ENCODE assay signal across 35 cellular contexts in the genomic region with DNA sequence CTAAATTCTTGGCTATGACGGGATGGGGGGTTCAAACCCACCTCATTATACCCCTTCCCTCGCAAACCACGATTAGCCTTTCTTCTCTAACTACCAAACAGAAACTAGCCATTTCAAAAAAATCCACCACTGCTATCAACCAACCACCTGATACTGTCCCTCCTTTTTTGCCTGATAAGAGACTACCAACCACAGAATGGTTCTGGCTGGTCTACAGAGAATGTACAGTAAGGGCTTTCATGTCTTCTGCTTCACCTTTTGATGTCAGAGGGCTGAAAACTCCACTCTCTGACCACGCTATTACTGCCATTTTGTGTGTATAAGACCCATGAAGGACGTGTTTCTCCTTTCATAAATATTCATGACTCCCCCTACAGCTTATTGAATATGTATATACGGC.
"Had no signal": no experiment of that assay in that cellular context is flagged by ENCODE, and none has a peak within 500 bp of the region (broad histone marks: within the 10 kb centered on the region; RNA-seq: fewer than 3 reads in every experiment).

No MANE protein-coding gene starts in this region.

- H3K36me3 ChIP-seq: ascending aorta, cardiac muscle cell, colonic mucosa had no signal

- H3K9me3 ChIP-seq: ascending aorta, colonic mucosa had no signal

- H3K27ac ChIP-seq: ascending aorta, cardiac muscle cell, colonic mucosa, VCaP had no signal

- H3K9me3 Mint-ChIP-seq: activated B cell treated with CpG ODN at 0.5 μM for 24 hours; activated CD4-positive, alpha-beta memory T cell treated with anti-CD3 and anti-CD28 coated beads for 36 hours; activated CD4-positive, alpha-beta T cell treated with anti-CD3 and anti-CD28 coated beads, Interleukin-2, amount 10 ng/mL, durations not matched to agents 24 days and 14 days; activated naive CD4-positive, alpha-beta T cell treated with anti-CD3 and anti-CD28 coated beads for 36 hours; activated naive CD4-positive, alpha-beta T cell treated with anti-CD3 and anti-CD28 coated beads, Interleukin-2, amount 50 U/mL, for 72 hours; activated naive CD8-positive, alpha-beta T cell treated with anti-CD3 and anti-CD28 coated beads, Interleukin-2, amount 50 U/mL, for 24 hours; activated T-cell treated with anti-CD3 and anti-CD28 coated beads, Interleukin-2, amount 50 U/mL, for 4 hours; activated T-cell treated with anti-CD3 and anti-CD28 coated beads, Interleukin-2, amount 50 U/mL, for 72 hours; activated T-helper 1 cell treated with anti-CD3 and anti-CD28 coated beads, Interleukin-12 subunit alpha, Interleukin-12 subunit beta, Interleukin-2, Interleukin-4 antibody, amounts not matched to agents 30 ng/mL and 10 ng/mL and 1 ng/mL, durations not matched to agents 14 hours and 24 hours and 36 hours; central memory CD8-positive, alpha-beta T cell; T-helper 2 cell treated with Interferon-gamma antibody and Interleukin-4, amounts not matched to agents 5 μg/mL and 100 μg/mL, for 36 hours had no signal

- H3K27me3 Mint-ChIP-seq: activated B cell treated with CpG ODN at 0.5 μM for 24 hours; activated CD4-positive, alpha-beta memory T cell treated with anti-CD3 and anti-CD28 coated beads for 36 hours; activated CD4-positive, alpha-beta T cell treated with anti-CD3 and anti-CD28 coated beads, Interleukin-2, amount 10 ng/mL, durations not matched to agents 24 days and 14 days; activated naive CD8-positive, alpha-beta T cell treated with anti-CD3 and anti-CD28 coated beads, Interleukin-2, amount 10 ng/mL, durations not matched to agents 7 days and 5 days; activated naive CD8-positive, alpha-beta T cell treated with anti-CD3 and anti-CD28 coated beads, Interleukin-2, amount 50 U/mL, for 24 hours; activated T-helper 17 cell treated with anti-CD3 and anti-CD28 coated beads, Interleukin-2, amount 50 U/mL, for 72 hours; brain had no signal

- H3K27me3 ChIP-seq: ascending aorta, cardiac muscle cell, colonic mucosa had no signal

- H3K4me3 ChIP-seq: ascending aorta, cardiac muscle cell, colonic mucosa had no signal

- DNase-seq: activated B cell treated with CpG ODN at 0.5 μM for 24 hours; activated CD4-positive, alpha-beta memory T cell treated with anti-CD3 and anti-CD28 coated beads for 36 hours; activated CD4-positive, alpha-beta T cell treated with anti-CD3 and anti-CD28 coated beads for 4 hours; activated CD4-positive, alpha-beta T cell treated with anti-CD3 and anti-CD28 coated beads, Interleukin-2, amount 10 ng/mL, durations not matched to agents 24 days and 14 days; activated CD4-positive, alpha-beta T cell treated with anti-CD3 and anti-CD28 coated beads, Interleukin-2, amount 50 U/mL, for 1 hour; activated CD4-positive, alpha-beta T cell treated with anti-CD3 and anti-CD28 coated beads, Interleukin-2, amount 50 U/mL, for 4 hours; activated CD4-positive, CD25-positive, alpha-beta regulatory T cell treated with anti-CD3 and anti-CD28 coated beads, Interleukin-2, amount 50 U/mL, for 72 hours; activated CD8-positive, alpha-beta memory T cell treated with anti-CD3 and anti-CD28 coated beads, Interleukin-2, amount 50 U/mL, for 4 hours; activated CD8-positive, alpha-beta T cell treated with anti-CD3 and anti-CD28 coated beads for 36 hours; activated effector memory CD4-positive, alpha-beta T cell treated with anti-CD3 and anti-CD28 coated beads, Interleukin-2, amount 50 U/mL, for 16 hours; activated gamma-delta T cell treated with Interleukin-2 at 50 U/mL for 16 hours; activated naive CD4-positive, alpha-beta T cell; activated naive CD4-positive, alpha-beta T cell treated with anti-CD3 and anti-CD28 coated beads for 36 hours; activated naive CD4-positive, alpha-beta T cell treated with anti-CD3 and anti-CD28 coated beads, Interleukin-2, amount 50 U/mL, for 16 hours; activated naive CD8-positive, alpha-beta T cell treated with anti-CD3 and anti-CD28 coated beads, Interleukin-2, amount 10 ng/mL, durations not matched to agents 7 days and 5 days; activated naive CD8-positive, alpha-beta T cell treated with anti-CD3 and anti-CD28 coated beads, Interleukin-2, amount 50 U/mL, for 24 hours; activated T-cell treated with anti-CD3 and anti-CD28 coated beads for 4 hours; activated T-cell treated with anti-CD3 and anti-CD28 coated beads, Interleukin-2, amount 50 U/mL, for 1 hour; activated T-cell treated with anti-CD3 and anti-CD28 coated beads, Interleukin-2, amount 50 U/mL, for 4 hours; activated T-cell treated with anti-CD3 and anti-CD28 coated beads, Interleukin-2, amount 50 U/mL, for 72 hours; amygdala; anterior cingulate cortex; caudate nucleus; cerebellar nuclear complex; colonic mucosa; T-helper 9 cell had no signal

- H3K4me1 ChIP-seq: ascending aorta, colonic mucosa had no signal

- H3K27ac Mint-ChIP-seq: activated B cell treated with CpG ODN at 0.5 μM for 24 hours; activated CD4-positive, alpha-beta memory T cell treated with anti-CD3 and anti-CD28 coated beads for 36 hours; activated CD4-positive, alpha-beta T cell treated with anti-CD3 and anti-CD28 coated beads, Interleukin-2, amount 10 ng/mL, durations not matched to agents 24 days and 14 days; activated CD8-positive, alpha-beta T cell treated with anti-CD3 and anti-CD28 coated beads for 36 hours; activated naive CD4-positive, alpha-beta T cell treated with anti-CD3 and anti-CD28 coated beads for 36 hours; activated naive CD4-positive, alpha-beta T cell treated with anti-CD3 and anti-CD28 coated beads, Interleukin-2, amount 50 U/mL, for 72 hours; activated naive CD8-positive, alpha-beta T cell treated with anti-CD3 and anti-CD28 coated beads, Interleukin-2, amount 10 ng/mL, durations not matched to agents 7 days and 5 days; activated naive CD8-positive, alpha-beta T cell treated with anti-CD3 and anti-CD28 coated beads, Interleukin-2, amount 50 U/mL, for 24 hours; activated T-cell treated with anti-CD3 and anti-CD28 coated beads, Interleukin-2, amount 50 U/mL, for 72 hours; activated T-helper 1 cell treated with anti-CD3 and anti-CD28 coated beads, Interleukin-12 subunit alpha, Interleukin-12 subunit beta, Interleukin-2, Interleukin-4 antibody, amounts not matched to agents 30 ng/mL and 10 ng/mL and 1 ng/mL, durations not matched to agents 14 hours and 24 hours and 36 hours; activated T-helper 17 cell treated with anti-CD3 and anti-CD28 coated beads, Interleukin-2, amount 50 U/mL, for 72 hours; brain; T-helper 2 cell treated with Interferon-gamma antibody and Interleukin-4, amounts not matched to agents 5 μg/mL and 100 μg/mL, for 36 hours had no signal

- H3K4me1 Mint-ChIP-seq: activated B cell treated with CpG ODN at 0.5 μM for 24 hours; activated CD4-positive, alpha-beta T cell treated with anti-CD3 and anti-CD28 coated beads, Interleukin-2, amount 10 ng/mL, durations not matched to agents 24 days and 14 days; activated naive CD8-positive, alpha-beta T cell treated with anti-CD3 and anti-CD28 coated beads, Interleukin-2, amount 50 U/mL, for 24 hours; activated T-helper 17 cell treated with anti-CD3 and anti-CD28 coated beads, Interleukin-2, amount 50 U/mL, for 72 hours; brain; central memory CD8-positive, alpha-beta T cell had no signal

- H3K4me3 Mint-ChIP-seq: activated B cell treated with CpG ODN at 0.5 μM for 24 hours; activated CD4-positive, alpha-beta memory T cell treated with anti-CD3 and anti-CD28 coated beads for 36 hours; activated CD4-positive, alpha-beta T cell treated with anti-CD3 and anti-CD28 coated beads, Interleukin-2, amount 10 ng/mL, durations not matched to agents 24 days and 14 days; activated CD8-positive, alpha-beta T cell treated with anti-CD3 and anti-CD28 coated beads for 36 hours; activated naive CD4-positive, alpha-beta T cell treated with anti-CD3 and anti-CD28 coated beads for 36 hours; activated naive CD8-positive, alpha-beta T cell treated with anti-CD3 and anti-CD28 coated beads, Interleukin-2, amount 10 ng/mL, durations not matched to agents 7 days and 5 days; activated naive CD8-positive, alpha-beta T cell treated with anti-CD3 and anti-CD28 coated beads, Interleukin-2, amount 50 U/mL, for 24 hours; activated T-cell treated with anti-CD3 and anti-CD28 coated beads, Interleukin-2, amount 50 U/mL, for 4 hours; activated T-cell treated with anti-CD3 and anti-CD28 coated beads, Interleukin-2, amount 50 U/mL, for 72 hours; activated T-helper 1 cell treated with anti-CD3 and anti-CD28 coated beads, Interleukin-12 subunit alpha, Interleukin-12 subunit beta, Interleukin-2, Interleukin-4 antibody, amounts not matched to agents 30 ng/mL and 10 ng/mL and 1 ng/mL, durations not matched to agents 14 hours and 24 hours and 36 hours; activated T-helper 17 cell treated with anti-CD3 and anti-CD28 coated beads, Interleukin-2, amount 50 U/mL, for 72 hours; brain; central memory CD8-positive, alpha-beta T cell; T-helper 2 cell treated with Interferon-gamma antibody and Interleukin-4, amounts not matched to agents 5 μg/mL and 100 μg/mL, for 36 hours had no signal

- ATAC-seq: activated CD8-positive, alpha-beta T cell treated with anti-CD3 and anti-CD28 coated beads for 36 hours; activated naive CD4-positive, alpha-beta T cell treated with anti-CD3 and anti-CD28 coated beads, Interleukin-2, amount 50 U/mL, for 72 hours; activated naive CD8-positive, alpha-beta T cell treated with anti-CD3 and anti-CD28 coated beads, Interleukin-2, amount 50 U/mL, for 24 hours; activated T-cell treated with anti-CD3 and anti-CD28 coated beads, Interleukin-2, amount 50 U/mL, for 4 hours; activated T-cell treated with anti-CD3 and anti-CD28 coated beads, Interleukin-2, amount 50 U/mL, for 72 hours; activated T-helper 17 cell treated with anti-CD3 and anti-CD28 coated beads, Interleukin-2, amount 50 U/mL, for 72 hours had no signal
